ENCODE assay signal across 25 cellular contexts in the genomic region with DNA sequence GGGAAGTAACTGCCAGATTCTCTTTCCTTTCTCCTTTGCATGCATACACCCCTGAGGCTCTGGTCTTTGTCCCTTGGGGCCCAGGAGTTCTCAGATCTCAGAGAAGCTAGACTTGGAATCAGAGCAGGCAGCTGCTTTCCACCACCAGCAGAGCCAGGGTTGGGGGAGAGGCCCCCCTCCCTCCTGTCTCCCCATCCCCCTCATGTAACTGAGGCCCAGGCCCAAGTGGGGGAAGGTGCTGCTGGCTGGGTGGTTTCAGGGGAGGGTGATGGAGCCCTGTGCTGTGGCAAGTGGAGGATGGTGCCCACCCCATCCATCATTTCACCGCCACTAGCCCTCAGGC. TPM values are rescaled to one million over a fixed set of nuclear protein-coding genes. Genes with fewer than 3 reads are reported as not detected.
A peak's percentile ranks its signal among the peaks of the same experiment; 100 is the strongest.
DNase-seq lines count a peak whose midpoint lies in the region; ATAC-seq, FAIRE-seq and TF ChIP-seq lines count a peak whose summit lies in the region.
"Had no signal": no experiment of that assay in that cellular context is flagged by ENCODE, and none has a peak within 500 bp of the region (broad histone marks: within the 10 kb centered on the region; RNA-seq: fewer than 3 reads in every experiment).

No MANE protein-coding gene starts in this region.

- H3K4me3 ChIP-seq in liver (ENCODE audit: low read depth in 1 of 3, low read length in 3 of 3) (no peak overlapping the region), HepG2 (replicated peaks in 1 of 3; ENCODE audit: insufficient read depth in 1 of 3, low read depth in 2 of 3, low read length in 3 of 3) (no peak overlapping the region)
- H3K4me3 ChIP-seq: esophagus muscularis mucosa, K562, stomach, upper lobe of left lung had no signal

- H3K27me3 ChIP-seq in liver (ENCODE audit: control insufficient read depth in 4 of 4, insufficient read depth in 4 of 4, low read length in 3 of 4) (no peaks in the 10 kb centered on the region), HepG2 (ENCODE audit: control insufficient read depth in 1 of 2, insufficient read depth in 2 of 2, low read length in 2 of 2) (no peaks in the 10 kb centered on the region)
- H3K27me3 ChIP-seq: esophagus muscularis mucosa, stomach, upper lobe of left lung had no signal

- WGBS in liver: 97% methylated on average over 1 of the region's 1 CpG
- 100% methylated on average over 1 of the region's 1 CpG for WGBS in HepG2 (ENCODE audit: low lambda C conversion rate)

- POLR2A ChIA-PET in HepG2 (lab: Yijun Ruan, JAX): no interaction called here

- H3K27ac Mint-ChIP-seq in T-helper 17 cell (peak overlapping the region; percentile 32), mesothelial cell of epicardium (peak overlapping the region; percentile 19)

- TF ChIP-seq POLR2A in HepG2 (IDR thresholded peaks at IDR 0.05; ENCODE audit: insufficient read depth in 1 of 2, low read depth in 2 of 2, low read length in 2 of 2): 0 out of 4 replicates have a peak, but pooled peaks of 1 of the 2 experiments have one; percentile 12

- H3K4me1 ChIP-seq in liver (ENCODE audit: control insufficient read depth in 4 of 4, insufficient read depth in 4 of 4, low read length in 3 of 4) (peaks cover 15 to 68% (median 43%) of the 10 kb centered on the region in 4 donors), HepG2 (ENCODE audit: insufficient read depth, low read length) (peaks cover 78% of the 10 kb centered on the region)

- in situ Hi-C loops in HepG2 (cut with HindIII; ENCODE audit: extremely low pct_ligation_motif_present, low pct_unique_long_range_greater_than_20kb): no loop called here

- no peak overlapping the region for H2AFZ ChIP-seq in HepG2 (ENCODE audit: low read length)

- DNase-seq in HepG2 (ENCODE audit: low spot score) (no peak), T-helper 17 cell (no peak), mesothelial cell of epicardium (ENCODE audit: low spot score in 2 of 2, unreplicated experiment in 2 of 2) (no peak), GM19240 (ENCODE audit: insufficient read length, low spot score) (no peak)
- DNase-seq in stimulated activated naive CD8-positive, alpha-beta T cell treated with anti-CD3 and anti-CD28 coated beads, Interleukin-15, Interleukin-2, amounts not matched to agents 100 U/mL and 50 U/mL, for 24 hours: no peak
- DNase-seq: activated CD4-positive, alpha-beta T cell treated with anti-CD3 and anti-CD28 coated beads, Interleukin-2, amount 50 U/mL, for 4 hours; activated naive CD4-positive, alpha-beta T cell treated with Interleukin-2 at 50 U/mL for 16 hours; C1 segment of cervical spinal cord; DMS 273 treated with DMSO at 0.1 percent for 48 hours; effector CD4-positive, alpha-beta T cell; left ventricle myocardium superior; NCI-H2029 treated with DMSO at 0.1 percent for 48 hours; NCI-H774; OCI-M1; SHP77; stomach; upper lobe of left lung had no signal

- TF ChIP-seq CTCF in liver (IDR thresholded peaks at IDR 0.05; ENCODE audit: low read depth, low read length, missing input control) (no peak), HepG2 (CRISPR knock-in tag; IDR thresholded peaks at IDR 0.05) (no peak), mesothelial cell of epicardium (IDR thresholded peaks at IDR 0.05; ENCODE audit: unreplicated experiment) (no peak)

- peak overlapping the region; percentile 49 to 67 for H3K27ac ChIP-seq in liver (ENCODE audit: low read depth in 1 of 2, low read length in 2 of 2)
- no peak overlapping the region for H3K27ac ChIP-seq in HepG2 (ENCODE audit: extremely low read length, insufficient read depth, low read length)
- H3K27ac ChIP-seq: esophagus muscularis mucosa, upper lobe of left lung had no signal

- no TSS peak for BruUV-seq in HepG2 (replicated peaks; lab: Mats Ljungman, UMichigan)

- H3K9ac ChIP-seq in liver (ENCODE audit: low read depth in 1 of 2, low read length in 2 of 2) (no peak overlapping the region), HepG2 (ENCODE audit: insufficient read depth, low read depth, low read length) (no peak overlapping the region)

- TF ChIP-seq RAD21 in liver (IDR thresholded peaks at IDR 0.05): no peak
- no peak for TF ChIP-seq RAD21 in HepG2 (CRISPR knock-in tag; IDR thresholded peaks at IDR 0.05)

- peaks cover 19% of the 10 kb centered on the region for H3K4me1 Mint-ChIP-seq in T-helper 17 cell
- H3K4me1 Mint-ChIP-seq in mesothelial cell of epicardium: peaks cover 29% of the 10 kb centered on the region

- peaks cover 2% of the 10 kb centered on the region for H3K36me3 Mint-ChIP-seq in T-helper 17 cell (ENCODE audit: low read depth)
- peaks cover 20% of the 10 kb centered on the region for H3K36me3 Mint-ChIP-seq in mesothelial cell of epicardium

- intact Hi-C loops in HepG2 (cut with micrococcal nuclease; ENCODE audit: unreplicated experiment): no loop called here

- CTCF ChIA-PET in HepG2 (lab: Yijun Ruan, JAX; ENCODE audit: low intra/inter-chr PET ratio, low total read pairs): no interaction called here

- H3K36me3 ChIP-seq in liver (ENCODE audit: control insufficient read depth in 4 of 4, insufficient read depth in 3 of 4, low read depth in 1 of 4, low read length in 3 of 4) (peaks cover 7 to 9% (median 8%) of the 10 kb centered on the region in 4 donors), HepG2 (replicated peaks in 1 of 2; ENCODE audit: control insufficient read depth in 1 of 2, insufficient read depth in 2 of 2, low read length in 2 of 2) (peaks cover 37 to 83% of the 10 kb centered on the region in 2 experiments)

- H3K4me3 Mint-ChIP-seq in T-helper 17 cell (no peak overlapping the region), mesothelial cell of epicardium (no peak overlapping the region)

- no peak overlapping the region for H3K4me2 ChIP-seq in HepG2 (ENCODE audit: low read depth, low read length)

- H3K27me3 Mint-ChIP-seq in T-helper 17 cell (no peaks in the 10 kb centered on the region), mesothelial cell of epicardium (ENCODE audit: low read depth) (no peaks in the 10 kb centered on the region)

- TF ChIP-seq EP300 in HepG2 (IDR thresholded peaks at IDR 0.05; ENCODE audit: low read depth in 2 of 2, low read length in 2 of 2): no peak
- TF ChIP-seq EP300 in HepG2 (CRISPR knock-in tag; IDR thresholded peaks at IDR 0.05; ENCODE audit: borderline replicate concordance): no peak

- H3K9me3 ChIP-seq in liver (ENCODE audit: control insufficient read depth in 4 of 4, low read length in 3 of 4): no peaks in the 10 kb centered on the region
- H3K9me3 ChIP-seq in HepG2 (ENCODE audit: low read length): no peaks in the 10 kb centered on the region
- H3K9me3 ChIP-seq in T-helper 17 cell (ENCODE audit: control insufficient read depth, low read length, poor library complexity, severe bottlenecking): no peaks in the 10 kb centered on the region
- H3K9me3 ChIP-seq: esophagus muscularis mucosa, stomach, upper lobe of left lung had no signal

- H3K9me3 Mint-ChIP-seq in mesothelial cell of epicardium: no peaks in the 10 kb centered on the region

- peaks cover 60% of the 10 kb centered on the region for H4K20me1 ChIP-seq in HepG2 (ENCODE audit: insufficient read depth, low read length)

- H3K79me2 ChIP-seq in HepG2 (ENCODE audit: insufficient read depth, low read length): peaks cover 69% of the 10 kb centered on the region

- no peak for ATAC-seq in HepG2
- ATAC-seq in T-helper 17 cell: no peak
- ATAC-seq in GM21447 (IDR thresholded peaks at IDR 0.05; ENCODE audit: unreplicated experiment): no peak
- ATAC-seq in stimulated activated naive CD8-positive, alpha-beta T cell treated with anti-CD3 and anti-CD28 coated beads, Interleukin-15, Interleukin-2, amounts not matched to agents 100 U/mL and 50 U/mL, for 24 hours: no peak
- no peak for ATAC-seq in HG02938 (IDR thresholded peaks at IDR 0.05; ENCODE audit: unreplicated experiment)
- ATAC-seq: HCT116, K562, left ventricle myocardium superior had no signal

- no peak for FAIRE-seq in HepG2 (lab: Jason Lieb, UNC)
- FAIRE-seq: A204.1, GM12892, K562 had no signal

TF ChIP-seq in liver, 16 proteins besides CTCF, POLR2A, EP300 and RAD21 (continues in another document):
- TF ChIP-seq, protein P1, sequence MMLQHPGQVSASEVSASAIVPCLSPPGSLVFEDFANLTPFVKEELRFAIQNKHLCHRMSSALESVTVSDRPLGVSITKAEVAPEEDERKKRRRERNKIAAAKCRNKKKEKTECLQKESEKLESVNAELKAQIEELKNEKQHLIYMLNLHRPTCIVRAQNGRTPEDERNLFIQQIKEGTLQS (IDR thresholded peaks at IDR 0.05): no peak
- TF ChIP-seq EGR1 (IDR thresholded peaks at IDR 0.05; ENCODE audit: low read depth in 2 of 2): no peak

TF ChIP-seq in HepG2, 621 proteins besides CTCF, POLR2A, EP300 and RAD21 (continues in another document):
- TF ChIP-seq CBX1 (IDR thresholded peaks at IDR 0.05; ENCODE audit: low read depth) (no peak), MED1 (CRISPR knock-in tag; IDR thresholded peaks at IDR 0.05) (no peak)

RNA-seq across cellular contexts. Expression of a gene that starts 16.4 kb away (rescaled TPM):
- total RNA-seq in liver (1 to 10 TPM; 3.7 to 4.9 TPM), HepG2 (2016; rRNA removed; fragmentation: Illumina TruSeq; extraction: Trizol) (11.0 TPM in 2 replicates), T-helper 17 cell (10 to 100 TPM in 1 of 2 donors, 1 to 10 TPM in 1; 7.5 to 10.6 TPM), mesothelial cell of epicardium (85.1 to 91.0 TPM (median 87.9 TPM) in 3 replicates)
- polyA plus RNA-seq in liver (10 to 100 TPM in 1 of 2 donors, 1 to 10 TPM in 1; 2.5 to 16.0 TPM), HepG2 (2011; rRNA removed) (12.4 and 15.9 TPM in 2 replicates)
- total RNA-seq in HepG2 (2016; cell fraction: cytosol; rRNA removed; fragmentation: Illumina TruSeq; extraction: Trizol; ENCODE audit: low read depth): 2.8 and 3.0 TPM in 2 replicates
- 9.5 and 11.3 TPM in 2 replicates for total RNA-seq in HepG2 (2016; cell fraction: insoluble cytoplasmic fraction; rRNA removed; fragmentation: Illumina TruSeq; extraction: Trizol)
- total RNA-seq in HepG2 (2016; cell fraction: membrane; rRNA removed; fragmentation: Illumina TruSeq; extraction: Trizol): 15.4 and 15.8 TPM in 2 replicates
- 14.9 TPM in 2 replicates for total RNA-seq in HepG2 (2016; cell fraction: nucleus; rRNA removed; fragmentation: Illumina TruSeq; extraction: Trizol)
- polyA plus RNA-seq in HepG2 (2011; cell fraction: cytosol; rRNA removed): 6.6 and 10.1 TPM in 2 replicates
- polyA plus RNA-seq in HepG2 (2011; cell fraction: nucleus; rRNA removed): 47.8 and 59.4 TPM in 2 replicates
- 53.6 and 69.1 TPM in 2 replicates for polyA plus RNA-seq in HepG2 (2012)
- 10.9 and 11.7 TPM in 2 replicates for polyA plus RNA-seq in HepG2 (2016; cell fraction: cytosol; fragmentation: Illumina TruSeq; extraction: Trizol; ENCODE audit: low read depth)
- polyA plus RNA-seq in HepG2 (2016; cell fraction: insoluble cytoplasmic fraction; fragmentation: Illumina TruSeq; extraction: Trizol; ENCODE audit: low read depth): 37.6 and 56.8 TPM in 2 replicates
- 44.1 and 44.7 TPM in 2 replicates for polyA plus RNA-seq in HepG2 (2016; cell fraction: membrane; fragmentation: Illumina TruSeq; extraction: Trizol; ENCODE audit: low read depth)
- 75.1 and 80.7 TPM in 2 replicates for polyA plus RNA-seq in HepG2 (2016; cell fraction: nucleus; fragmentation: Illumina TruSeq; extraction: Trizol; ENCODE audit: insufficient read depth, low read depth)
- polyA minus RNA-seq in HepG2 (2011; rRNA and poly(A)+ RNA removed; ENCODE audit: low replicate concordance): 3.3 and 26.4 TPM in 2 replicates
- polyA minus RNA-seq in HepG2 (2011; cell fraction: cytosol; rRNA and poly(A)+ RNA removed): 29.5 and 30.0 TPM in 2 replicates
- polyA minus RNA-seq in HepG2 (2011; cell fraction: nucleus; rRNA and poly(A)+ RNA removed): 15.2 and 15.5 TPM in 2 replicates
